In the genomic region with DNA sequence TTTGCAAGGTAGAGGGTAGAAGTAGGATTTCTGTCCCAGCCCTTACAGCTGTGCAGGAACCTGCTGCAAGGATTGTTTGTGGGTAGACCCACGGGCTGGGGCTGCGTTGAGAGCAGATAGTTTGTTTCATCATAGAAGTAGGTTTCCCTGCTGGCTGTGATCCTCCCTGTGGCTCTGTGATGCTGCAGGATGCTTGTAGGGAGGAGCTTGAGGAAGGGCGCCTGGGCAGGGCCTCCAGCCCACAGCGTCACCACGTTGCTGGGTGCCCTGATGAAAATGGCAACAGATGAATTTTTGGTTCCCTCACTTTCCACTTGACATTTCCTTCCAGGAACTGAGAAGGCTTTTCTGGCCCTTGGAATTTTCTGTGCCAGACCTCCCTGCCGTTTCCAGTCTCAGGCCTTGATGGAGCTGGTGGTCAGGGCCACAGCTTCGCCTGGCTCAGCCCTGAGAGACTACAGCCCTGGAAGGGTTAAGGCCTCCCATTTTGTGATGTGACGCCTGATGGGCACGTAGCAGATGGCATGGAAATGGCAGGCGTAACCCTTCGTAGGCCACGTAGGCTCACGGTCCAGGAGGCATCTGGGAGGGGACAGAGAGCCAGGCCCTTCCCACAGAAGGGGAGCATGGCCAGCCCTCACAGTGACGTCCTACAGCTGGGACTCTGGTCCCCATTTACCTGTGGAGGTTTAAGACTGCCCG, we compare ENCODE assay signal across 1 cellular context.
TF ChIP-seq lines count a peak whose summit lies in the region.

No MANE protein-coding gene starts in this region.

TF ChIP-seq in IMR-90, 13 proteins besides CTCF, POLR2A, EP300 and RAD21:
- TF ChIP-seq CHD1 (IDR thresholded peaks at IDR 0.05; ENCODE audit: low read depth, low read length) (no peak), RCOR1 (IDR thresholded peaks at IDR 0.05; ENCODE audit: insufficient replicate concordance, low read length) (no peak), SMC3 (IDR thresholded peaks at IDR 0.05; ENCODE audit: low read depth, low read length) (no peak)
- TF ChIP-seq, protein P1, sequence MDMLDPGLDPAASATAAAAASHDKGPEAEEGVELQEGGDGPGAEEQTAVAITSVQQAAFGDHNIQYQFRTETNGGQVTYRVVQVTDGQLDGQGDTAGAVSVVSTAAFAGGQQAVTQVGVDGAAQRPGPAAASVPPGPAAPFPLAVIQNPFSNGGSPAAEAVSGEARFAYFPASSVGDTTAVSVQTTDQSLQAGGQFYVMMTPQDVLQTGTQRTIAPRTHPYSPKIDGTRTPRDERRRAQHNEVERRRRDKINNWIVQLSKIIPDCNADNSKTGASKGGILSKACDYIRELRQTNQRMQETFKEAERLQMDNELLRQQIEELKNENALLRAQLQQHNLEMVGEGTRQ (IDR thresholded peaks at IDR 0.05; ENCODE audit: low read depth, low read length), result no peak
